ENCODE assay signal across 1 cellular context in genomic region chr1:63522891-63523728, GRCh38.
TF ChIP-seq lines count a peak whose summit lies in the region.

A gene with protein sequence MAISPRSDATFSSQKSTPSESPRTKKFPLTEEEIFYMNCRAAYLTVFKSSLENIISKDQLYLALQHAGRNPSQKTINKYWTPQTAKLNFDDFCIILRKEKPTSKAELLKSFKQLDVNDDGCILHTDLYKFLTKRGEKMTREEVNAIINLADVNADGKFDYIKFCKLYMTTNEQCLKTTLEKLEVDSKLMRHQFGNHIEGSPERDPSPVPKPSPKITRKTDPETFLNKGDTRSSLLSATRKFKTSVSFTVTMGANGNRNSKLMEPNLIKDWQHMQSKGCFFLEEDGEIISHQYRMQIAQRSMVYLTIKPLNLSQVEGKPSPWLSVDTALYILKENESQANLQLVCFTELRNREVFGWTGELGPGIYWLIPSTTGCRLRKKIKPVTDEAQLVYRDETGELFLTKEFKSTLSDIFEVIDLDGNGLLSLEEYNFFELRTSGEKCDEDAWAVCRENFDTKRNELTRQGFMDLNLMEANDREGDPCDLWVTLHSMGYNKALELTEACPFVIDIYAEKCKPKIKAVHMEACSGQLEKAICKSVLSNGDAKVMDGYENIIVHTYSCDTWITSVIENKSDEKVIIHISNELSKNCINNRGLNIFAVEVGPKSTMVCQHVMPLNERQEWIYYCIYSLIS (plus strand): TSS chr1:63523525. CDS start chr1:63525573, 2,048 bp downstream.
A gene with protein sequence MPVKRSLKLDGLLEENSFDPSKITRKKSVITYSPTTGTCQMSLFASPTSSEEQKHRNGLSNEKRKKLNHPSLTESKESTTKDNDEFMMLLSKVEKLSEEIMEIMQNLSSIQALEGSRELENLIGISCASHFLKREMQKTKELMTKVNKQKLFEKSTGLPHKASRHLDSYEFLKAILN (minus strand): TSS chr1:63523225. CDS start chr1:63523133, 92 bp downstream.

TF ChIP-seq in HepG2, 621 proteins besides CTCF, POLR2A, EP300 and RAD21 (continued from another document):
- peak; percentile 78; the same call in 1 of the 2 replicates for TF ChIP-seq LBX2 (CRISPR knock-in tag; IDR thresholded peaks at IDR 0.05; ENCODE audit: borderline replicate concordance)
- TF ChIP-seq PLRG1 (conservative IDR thresholded peaks at IDR 0.05) = no peak
- peak; percentile 89; the same call in 2 of the 3 replicates for TF ChIP-seq MXI1 (IDR thresholded peaks at IDR 0.05; ENCODE audit: borderline replicate concordance, low read depth, low read length)
- peak; percentile 55; the same call in 1 of the 2 replicates for TF ChIP-seq NCOA1 (CRISPR knock-in tag; IDR thresholded peaks at IDR 0.05)
- 0 out of 2 replicates have a peak, but pooled peaks have one; percentile 45 for TF ChIP-seq ZNF619 (CRISPR knock-in tag; IDR thresholded peaks at IDR 0.05)
- peak; percentile 68 for TF ChIP-seq CCDC6 (CRISPR knock-in tag; IDR thresholded peaks at IDR 0.05)
- peak; percentile 87 for TF ChIP-seq ZNF292 (CRISPR knock-in tag; IDR thresholded peaks at IDR 0.05; ENCODE audit: borderline replicate concordance, low read depth)
- peak; percentile 46; the same call in 1 of the 2 replicates for TF ChIP-seq HNF1A (IDR thresholded peaks at IDR 0.05; ENCODE audit: low read depth)
- TF ChIP-seq HNF1A (CRISPR knock-in tag; IDR thresholded peaks at IDR 0.05; ENCODE audit: borderline replicate concordance) = peak; percentile 62; the same call in 1 of the 2 replicates
- peak; percentile 49 for TF ChIP-seq JARID2 (CRISPR knock-in tag; IDR thresholded peaks at IDR 0.05; ENCODE audit: insufficient replicate concordance)
- TF ChIP-seq ZNF740 (CRISPR knock-in tag; IDR thresholded peaks at IDR 0.05) = peak; percentile 81
- TF ChIP-seq ETV6 (CRISPR knock-in tag; conservative IDR thresholded peaks at IDR 0.05) = 0 out of 2 replicates have a peak, but pooled peaks have one; percentile 62
- TF ChIP-seq ZNF710 (CRISPR knock-in tag; IDR thresholded peaks at IDR 0.05; ENCODE audit: borderline replicate concordance) = peak; percentile 81; the same call in 1 of the 2 replicates
- peak; percentile 87 for TF ChIP-seq PHF21A (CRISPR knock-in tag; IDR thresholded peaks at IDR 0.05)
- TF ChIP-seq ZNF326 (CRISPR knock-in tag; IDR thresholded peaks at IDR 0.05; ENCODE audit: borderline replicate concordance) = no peak
- TF ChIP-seq, protein P1, sequence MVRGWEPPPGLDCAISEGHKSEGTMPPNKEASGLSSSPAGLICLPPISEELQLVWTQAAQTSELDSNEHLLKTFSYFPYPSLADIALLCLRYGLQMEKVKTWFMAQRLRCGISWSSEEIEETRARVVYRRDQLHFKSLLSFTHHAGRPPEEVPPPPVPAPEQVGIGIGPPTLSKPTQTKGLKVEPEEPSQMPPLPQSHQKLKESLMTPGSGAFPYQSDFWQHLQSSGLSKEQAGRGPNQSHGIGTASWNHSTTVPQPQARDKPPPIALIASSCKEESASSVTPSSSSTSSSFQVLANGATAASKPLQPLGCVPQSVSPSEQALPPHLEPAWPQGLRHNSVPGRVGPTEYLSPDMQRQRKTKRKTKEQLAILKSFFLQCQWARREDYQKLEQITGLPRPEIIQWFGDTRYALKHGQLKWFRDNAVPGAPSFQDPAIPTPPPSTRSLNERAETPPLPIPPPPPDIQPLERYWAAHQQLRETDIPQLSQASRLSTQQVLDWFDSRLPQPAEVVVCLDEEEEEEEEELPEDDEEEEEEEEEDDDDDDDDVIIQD (CRISPR knock-in tag; IDR thresholded peaks at IDR 0.05; ENCODE audit: low read depth) = peak; percentile 43; the same call in 1 of the 2 replicates
